1 cellular context compared by ENCODE assay signal in the genomic region with DNA sequence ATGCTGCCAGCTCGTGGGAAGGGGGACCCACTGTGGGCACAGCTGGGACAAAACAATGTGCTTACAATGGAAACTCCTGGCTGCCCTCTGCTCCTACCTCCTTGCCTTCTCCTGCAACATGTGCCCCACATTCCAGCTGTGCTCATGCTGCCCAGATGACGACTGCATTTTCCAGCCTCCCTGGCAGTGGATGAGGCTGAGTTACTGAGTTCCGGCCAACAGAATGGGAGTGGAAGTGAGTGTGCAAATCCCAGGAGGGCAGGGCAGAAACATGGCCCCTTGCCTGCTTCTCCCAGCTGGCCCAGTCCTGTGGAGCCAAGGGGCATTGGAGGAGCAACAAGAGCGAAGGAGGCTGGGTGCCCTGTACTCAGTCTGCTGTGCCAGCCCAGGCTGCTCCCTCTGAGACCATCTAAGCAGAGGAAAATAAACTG.
TF ChIP-seq lines count a peak whose summit lies in the region.

No MANE protein-coding gene starts in this region.

TF ChIP-seq in SK-N-SH, 30 proteins besides CTCF, POLR2A, EP300 and RAD21:
- TF ChIP-seq RFX5 (IDR thresholded peaks at IDR 0.05; ENCODE audit: low read length): no peak
